In genomic region chr7:37349979-37350590, GRCh38 we compare ENCODE assay signal across 12 cellular contexts.
DNase-seq lines count a peak whose midpoint lies in the region; ATAC-seq lines count a peak whose summit lies in the region.
"Had no signal": no experiment of that assay in that cellular context is flagged by ENCODE, and none has a peak within 500 bp of the region (broad histone marks: within the 10 kb centered on the region; RNA-seq: fewer than 3 reads in every experiment).

No MANE protein-coding gene starts in this region.

- no peak for ATAC-seq in activated naive CD4-positive, alpha-beta T cell treated with anti-CD3 and anti-CD28 coated beads, Interleukin-2, amount 50 U/mL, for 72 hours
- ATAC-seq in HG03469 (IDR thresholded peaks at IDR 0.05; ENCODE audit: unreplicated experiment), result peak; percentile 42
- ATAC-seq in activated naive CD8-positive, alpha-beta T cell treated with anti-CD3 and anti-CD28 coated beads, Interleukin-2, amount 50 U/mL, for 24 hours, result no peak
- ATAC-seq in stimulated activated naive B cell treated with anti-CD40 and anti-IgM and Interleukin-4, amounts not matched to agents 10 μg/mL and 1 μg/mL and 100 μg/mL, for 72 hours (replicated peaks), result peak in 1 of 2 donors; percentile 47
- ATAC-seq: gastroesophageal sphincter, left lobe of liver had no signal

- H3K27me3 Mint-ChIP-seq in activated naive CD8-positive, alpha-beta T cell treated with anti-CD3 and anti-CD28 coated beads, Interleukin-2, amount 50 U/mL, for 24 hours, result no peaks in the 10 kb centered on the region
- H3K27me3 Mint-ChIP-seq in stimulated activated naive B cell treated with anti-CD40 and anti-IgM and Interleukin-4, amounts not matched to agents 10 μg/mL and 1 μg/mL and 100 μg/mL, for 72 hours, result no peaks in the 10 kb centered on the region
- H3K27me3 Mint-ChIP-seq: activated naive CD8-positive, alpha-beta T cell treated with anti-CD3 and anti-CD28 coated beads, Interleukin-2, amount 10 ng/mL, durations not matched to agents 7 days and 5 days had no signal

- H3K27ac Mint-ChIP-seq in activated naive CD4-positive, alpha-beta T cell treated with anti-CD3 and anti-CD28 coated beads, Interleukin-2, amount 50 U/mL, for 72 hours, result peak overlapping the region; percentile 23 to 28
- H3K27ac Mint-ChIP-seq in activated naive CD8-positive, alpha-beta T cell treated with anti-CD3 and anti-CD28 coated beads, Interleukin-2, amount 50 U/mL, for 24 hours, result no peak overlapping the region
- H3K27ac Mint-ChIP-seq in stimulated activated naive B cell treated with anti-CD40 and anti-IgM and Interleukin-4, amounts not matched to agents 10 μg/mL and 1 μg/mL and 100 μg/mL, for 72 hours, result peak overlapping the region; percentile 85
- H3K27ac Mint-ChIP-seq: activated naive CD8-positive, alpha-beta T cell treated with anti-CD3 and anti-CD28 coated beads, Interleukin-2, amount 10 ng/mL, durations not matched to agents 7 days and 5 days had no signal

- peaks cover 13 to 39% of the 10 kb centered on the region in 2 donors for H3K36me3 Mint-ChIP-seq in activated naive CD4-positive, alpha-beta T cell treated with anti-CD3 and anti-CD28 coated beads, Interleukin-2, amount 50 U/mL, for 72 hours
- peaks cover 2% of the 10 kb centered on the region for H3K36me3 Mint-ChIP-seq in activated naive CD8-positive, alpha-beta T cell treated with anti-CD3 and anti-CD28 coated beads, Interleukin-2, amount 50 U/mL, for 24 hours (ENCODE audit: low read depth)
- H3K36me3 Mint-ChIP-seq in stimulated activated naive B cell treated with anti-CD40 and anti-IgM and Interleukin-4, amounts not matched to agents 10 μg/mL and 1 μg/mL and 100 μg/mL, for 72 hours, result peaks cover 0 to 2% of the 10 kb centered on the region in 2 donors
- H3K36me3 Mint-ChIP-seq: activated naive CD8-positive, alpha-beta T cell treated with anti-CD3 and anti-CD28 coated beads, Interleukin-2, amount 10 ng/mL, durations not matched to agents 7 days and 5 days had no signal

- DNase-seq in activated naive CD4-positive, alpha-beta T cell treated with anti-CD3 and anti-CD28 coated beads, Interleukin-2, amount 50 U/mL, for 72 hours (ENCODE audit: low spot score in 2 of 2), result no peak
- DNase-seq in activated naive CD4-positive, alpha-beta T cell treated with anti-CD3 and anti-CD28 coated beads, Interleukin-2, amount 50 U/mL, for 16 hours, result no peak
- DNase-seq in activated naive CD8-positive, alpha-beta T cell treated with anti-CD3 and anti-CD28 coated beads, Interleukin-2, amount 50 U/mL, for 24 hours, result no peak
- DNase-seq in stimulated activated naive B cell treated with anti-CD40 and anti-IgM and Interleukin-4, amounts not matched to agents 10 μg/mL and 1 μg/mL and 100 μg/mL, for 72 hours, result no peak
- no peak for DNase-seq in EL
- DNase-seq in SK-N-DZ (ENCODE audit: low spot score), result no peak
- DNase-seq in NCI-H446 treated with DMSO at 0.1 percent for 48 hours (lab: John Stamatoyannopoulos, UW), result no peak
- DNase-seq: activated naive CD8-positive, alpha-beta T cell treated with anti-CD3 and anti-CD28 coated beads, Interleukin-2, amount 10 ng/mL, durations not matched to agents 7 days and 5 days; stimulated activated CD4-positive, alpha-beta T cell treated with anti-CD3 and anti-CD28 coated beads, Interleukin-2, amount 100 ng/mL, for 24 hours had no signal

- no peaks in the 10 kb centered on the region for H3K9me3 Mint-ChIP-seq in activated naive CD4-positive, alpha-beta T cell treated with anti-CD3 and anti-CD28 coated beads, Interleukin-2, amount 50 U/mL, for 72 hours
- H3K9me3 Mint-ChIP-seq in activated naive CD8-positive, alpha-beta T cell treated with anti-CD3 and anti-CD28 coated beads, Interleukin-2, amount 50 U/mL, for 24 hours, result no peaks in the 10 kb centered on the region
- H3K9me3 Mint-ChIP-seq in stimulated activated naive B cell treated with anti-CD40 and anti-IgM and Interleukin-4, amounts not matched to agents 10 μg/mL and 1 μg/mL and 100 μg/mL, for 72 hours, result peaks cover 0 to 1% of the 10 kb centered on the region in 2 donors
- H3K9me3 Mint-ChIP-seq: activated naive CD8-positive, alpha-beta T cell treated with anti-CD3 and anti-CD28 coated beads, Interleukin-2, amount 10 ng/mL, durations not matched to agents 7 days and 5 days had no signal

- H3K4me1 Mint-ChIP-seq in activated naive CD8-positive, alpha-beta T cell treated with anti-CD3 and anti-CD28 coated beads, Interleukin-2, amount 50 U/mL, for 24 hours, result peaks cover 65% of the 10 kb centered on the region
- H3K4me1 Mint-ChIP-seq in stimulated activated naive B cell treated with anti-CD40 and anti-IgM and Interleukin-4, amounts not matched to agents 10 μg/mL and 1 μg/mL and 100 μg/mL, for 72 hours, result peaks cover 47 to 54% of the 10 kb centered on the region in 2 donors

- peak overlapping the region; percentile 41 for H3K4me3 Mint-ChIP-seq in activated naive CD8-positive, alpha-beta T cell treated with anti-CD3 and anti-CD28 coated beads, Interleukin-2, amount 50 U/mL, for 24 hours
- H3K4me3 Mint-ChIP-seq in stimulated activated naive B cell treated with anti-CD40 and anti-IgM and Interleukin-4, amounts not matched to agents 10 μg/mL and 1 μg/mL and 100 μg/mL, for 72 hours, result no peak overlapping the region
- H3K4me3 Mint-ChIP-seq: activated naive CD8-positive, alpha-beta T cell treated with anti-CD3 and anti-CD28 coated beads, Interleukin-2, amount 10 ng/mL, durations not matched to agents 7 days and 5 days had no signal
